Comparison of ENCODE assay signal across 8 cellular contexts in genomic region chr11:122069946-122070345, GRCh38. TPM values are rescaled to one million over a fixed set of nuclear protein-coding genes. Genes with fewer than 3 reads are reported as not detected.
DNase-seq lines count a peak whose midpoint lies in the region; ATAC-seq and TF ChIP-seq lines count a peak whose summit lies in the region.

No MANE protein-coding gene starts in this region.

- H3K27me3 ChIP-seq in lower lobe of right lung (ENCODE audit: low read depth) = no peaks in the 10 kb centered on the region

- TF ChIP-seq CTCF in cardiac fibroblast (IDR thresholded peaks at IDR 0.05; ENCODE audit: low read depth, low read length) (no peak), lower lobe of right lung (IDR thresholded peaks at IDR 0.05) (no peak)

- no peaks in the 10 kb centered on the region for H3K36me3 Mint-ChIP-seq in activated T-cell treated with anti-CD3 and anti-CD28 coated beads, Interleukin-2, amount 50 U/mL, for 4 hours (ENCODE audit: insufficient read depth)

- no peaks in the 10 kb centered on the region for H3K36me3 ChIP-seq in lower lobe of right lung

- H3K4me1 Mint-ChIP-seq in activated T-cell treated with anti-CD3 and anti-CD28 coated beads, Interleukin-2, amount 50 U/mL, for 4 hours (ENCODE audit: low read depth) = no peaks in the 10 kb centered on the region

- intact Hi-C loops in lower lobe of right lung (cut with DNase I) = no loop called here

- ATAC-seq in lower lobe of right lung = peak in 1 of 2 donors; percentile 48
- ATAC-seq in activated T-cell treated with anti-CD3 and anti-CD28 coated beads, Interleukin-2, amount 50 U/mL, for 4 hours = no peak
- no peak for ATAC-seq in GM21529 (IDR thresholded peaks at IDR 0.05; ENCODE audit: unreplicated experiment)

- no peaks in the 10 kb centered on the region for H3K9me3 Mint-ChIP-seq in activated T-cell treated with anti-CD3 and anti-CD28 coated beads, Interleukin-2, amount 50 U/mL, for 4 hours

- peaks cover 9% of the 10 kb centered on the region for H3K27me3 Mint-ChIP-seq in activated T-cell treated with anti-CD3 and anti-CD28 coated beads, Interleukin-2, amount 50 U/mL, for 4 hours (ENCODE audit: low read depth)

- no peak overlapping the region for H3K4me3 Mint-ChIP-seq in activated T-cell treated with anti-CD3 and anti-CD28 coated beads, Interleukin-2, amount 50 U/mL, for 4 hours

- H3K4me1 ChIP-seq in lower lobe of right lung = no peaks in the 10 kb centered on the region

- H3K27ac ChIP-seq in lower lobe of right lung = no peak overlapping the region

- H3K4me3 ChIP-seq in cardiac fibroblast (replicated peaks in 1 of 2; ENCODE audit: low read depth in 2 of 2, low read length in 2 of 2) (no peak overlapping the region), lower lobe of right lung (no peak overlapping the region)

- H3K9me3 ChIP-seq in lower lobe of right lung = no peaks in the 10 kb centered on the region

- DNase-seq in EH (ENCODE audit: low read depth) (peak; percentile 91), NCI-H1105 treated with DMSO at 0.1 percent for 48 hours (lab: John Stamatoyannopoulos, UW) (peak; percentile 94), cardiac fibroblast (ENCODE audit: low read depth in 2 of 2) (peak; percentile 82 to 92), lower lobe of right lung (peak; percentile 66), activated T-cell treated with anti-CD3 and anti-CD28 coated beads for 4 hours (no peak)
- DNase-seq in effector CD8-positive, alpha-beta T cell (lab: John Stamatoyannopoulos, UW) = no peak
- DNase-seq in activated T-cell treated with anti-CD3 and anti-CD28 coated beads, Interleukin-2, amount 50 U/mL, for 4 hours = no peak

RNA-seq across cellular contexts. Expression of gene BLID, which starts 46.1 kb away (rescaled TPM):
- total RNA-seq in lower lobe of right lung = 0.62 TPM
- total RNA-seq in activated T-cell treated with anti-CD3 and anti-CD28 coated beads, Interleukin-2, amount 50 U/mL, for 4 hours = not detected

Comparison
In these comparisons a context has a peak if more than half of its experiments do, and no peak if none do; other contexts are left out.
1. DNase-seq: peak in EH (single experiment), NCI-H1105 treated with DMSO at 0.1 percent for 48 hours (single experiment), cardiac fibroblast (2 of 2) and lower lobe of right lung (single experiment); none in activated T-cell treated with anti-CD3 and anti-CD28 coated beads for 4 hours (single experiment), effector CD8-positive, alpha-beta T cell (single experiment) and activated T-cell treated with anti-CD3 and anti-CD28 coated beads, Interleukin-2, amount 50 U/mL, for 4 hours (single experiment).